Comparison of ENCODE assay signal across 1 cellular context in genomic region chr13:79779761-79780160, GRCh38.
TF ChIP-seq lines count a peak whose summit lies in the region.

No MANE protein-coding gene starts in this region.

TF ChIP-seq in SK-N-SH, 30 proteins besides CTCF, POLR2A, EP300 and RAD21 (continued from another document):
- TF ChIP-seq CHD2 (IDR thresholded peaks at IDR 0.05; ENCODE audit: low read length, partially characterized antibody): no peak
- no peak for TF ChIP-seq MXI1 (IDR thresholded peaks at IDR 0.05; ENCODE audit: low read depth, low read length)
- TF ChIP-seq USF2 (IDR thresholded peaks at IDR 0.05; ENCODE audit: borderline replicate concordance, low read depth, low read length): no peak
- TF ChIP-seq ZBTB33 (IDR thresholded peaks at IDR 0.05; ENCODE audit: borderline replicate concordance, low read depth): no peak
TF ChIP-seq in SK-N-SH: peak in this region for 0.
